1 cellular context compared by ENCODE assay signal in the genomic region with DNA sequence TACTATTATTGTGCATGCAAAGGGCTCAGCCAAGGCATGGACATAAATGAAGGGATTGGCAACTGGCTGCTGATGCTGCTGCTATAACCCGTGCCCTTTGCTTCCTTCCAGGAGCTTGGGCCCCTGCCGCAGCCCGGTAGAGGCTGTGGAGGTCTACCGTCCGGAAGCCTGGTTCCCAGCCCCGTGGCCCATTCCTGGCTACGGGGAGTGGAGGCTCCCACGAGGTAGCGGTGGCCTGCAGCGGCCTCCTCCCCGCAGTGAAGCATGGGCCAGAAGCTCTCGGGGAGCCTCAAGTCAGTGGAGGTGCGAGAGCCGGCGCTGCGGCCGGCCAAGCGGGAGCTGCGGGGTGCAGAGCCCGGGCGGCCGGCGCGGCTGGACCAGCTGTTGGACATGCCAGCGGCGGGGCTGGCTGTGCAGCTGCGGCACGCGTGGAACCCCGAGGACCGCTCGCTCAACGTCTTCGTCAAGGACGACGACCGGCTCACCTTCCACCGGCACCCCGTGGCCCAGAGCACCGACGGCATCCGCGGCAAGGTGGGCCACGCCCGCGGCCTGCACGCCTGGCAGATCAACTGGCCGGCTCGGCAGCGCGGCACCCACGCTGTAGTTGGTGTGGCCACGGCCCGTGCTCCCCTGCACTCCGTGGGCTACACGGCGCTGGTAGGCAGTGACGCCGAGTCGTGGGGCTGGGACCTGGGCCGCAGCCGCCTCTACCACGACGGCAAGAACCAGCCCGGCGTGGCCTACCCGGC.
TF ChIP-seq lines count a peak whose summit lies in the region.

No MANE protein-coding gene starts in this region.

TF ChIP-seq in H1, 55 proteins besides CTCF, POLR2A, EP300 and RAD21:
- TF ChIP-seq NANOG (IDR thresholded peaks at IDR 0.05; ENCODE audit: insufficient read depth, low read depth, low read length, poor library complexity, severe bottlenecking) (no peak), TEAD4 (IDR thresholded peaks at IDR 0.05; ENCODE audit: low read depth, low read length) (no peak), CHD2 (IDR thresholded peaks at IDR 0.05; ENCODE audit: low read length) (no peak), FOSL1 (IDR thresholded peaks at IDR 0.05; ENCODE audit: insufficient read depth, low read depth, low read length) (no peak), HDAC2 (IDR thresholded peaks at IDR 0.05; ENCODE audit: borderline replicate concordance in 1 of 2, low read depth in 2 of 2, low read length in 2 of 2) (no peak), SP1 (IDR thresholded peaks at IDR 0.05; ENCODE audit: low read depth, low read length) (no peak), BCL11A (IDR thresholded peaks at IDR 0.05; ENCODE audit: low read depth in 2 of 2, low read length in 2 of 2) (no peak), PHF8 (conservative IDR thresholded peaks at IDR 0.05; ENCODE audit: low read depth, low read length) (no peak), CEBPB (IDR thresholded peaks at IDR 0.05; ENCODE audit: low read depth, low read length) (no peak), SAP30 (IDR thresholded peaks at IDR 0.05; ENCODE audit: insufficient read depth, insufficient replicate concordance, low read length) (no peak), JUND (IDR thresholded peaks at IDR 0.05; ENCODE audit: low read length) (no peak), EZH2 (IDR thresholded peaks at IDR 0.05; ENCODE audit: low read depth, low read length, severe bottlenecking) (no peak), RXRA (IDR thresholded peaks at IDR 0.05; ENCODE audit: insufficient read depth, low read depth, low read length) (no peak), SIN3A (conservative IDR thresholded peaks at IDR 0.05 in 1 of 2, IDR thresholded peaks at IDR 0.05 in 1 of 2; ENCODE audit: low read depth in 1 of 2, low read length in 2 of 2) (no peak), KDM5A (IDR thresholded peaks at IDR 0.05; ENCODE audit: low read length) (no peak), BACH1 (IDR thresholded peaks at IDR 0.05; ENCODE audit: low read length) (no peak)
